ENCODE assay signal across 30 cellular contexts in genomic region chr9:94855919-94856318, GRCh38.
"Had no signal": no experiment of that assay in that cellular context is flagged by ENCODE, and none has a peak within 500 bp of the region (broad histone marks: within the 10 kb centered on the region; RNA-seq: fewer than 3 reads in every experiment).

No MANE protein-coding gene starts in this region.

- H3K4me2 ChIP-seq: hepatocyte, smooth muscle cell had no signal

- ATAC-seq: activated CD8-positive, alpha-beta T cell treated with anti-CD3 and anti-CD28 coated beads for 36 hours; activated naive CD8-positive, alpha-beta T cell treated with anti-CD3 and anti-CD28 coated beads, Interleukin-2, amount 50 U/mL, for 24 hours; activated T-cell treated with anti-CD3 and anti-CD28 coated beads, Interleukin-2, amount 50 U/mL, for 4 hours; activated T-helper 17 cell treated with anti-CD3 and anti-CD28 coated beads, Interleukin-2, amount 50 U/mL, for 72 hours; gastrocnemius medialis; left colon; naive thymus-derived CD8-positive, alpha-beta T cell; pancreas; stimulated activated memory B cell treated with anti-CD40 and anti-IgM and Interleukin-4, amounts not matched to agents 10 μg/mL and 1 μg/mL and 100 μg/mL, for 72 hours; stimulated activated naive CD8-positive, alpha-beta T cell treated with anti-CD3 and anti-CD28 coated beads, Interleukin-15, amount 100 ng/mL, for 72 hours; T-helper 17 cell; upper lobe of right lung; WTC11 had no signal

- H3K27me3 ChIP-seq: dorsolateral prefrontal cortex, gastrocnemius medialis, hepatocyte, pancreas, right atrium auricular region, upper lobe of right lung had no signal

- H3K4me3 ChIP-seq: coronary artery, dorsolateral prefrontal cortex, gastrocnemius medialis, hepatocyte, pancreas, right atrium auricular region, smooth muscle cell, upper lobe of right lung had no signal

- H2AFZ ChIP-seq: hepatocyte had no signal

- H3K36me3 ChIP-seq: gastrocnemius medialis, pancreas, right atrium auricular region, upper lobe of right lung had no signal

- H3K9me3 ChIP-seq: gastrocnemius medialis, pancreas, right atrium auricular region, upper lobe of right lung had no signal

- DNase-seq: activated CD4-positive, alpha-beta T cell treated with anti-CD3 and anti-CD28 coated beads for 1 hour; activated CD4-positive, alpha-beta T cell treated with anti-CD3 and anti-CD28 coated beads, Interleukin-2, amount 10 ng/mL, durations not matched to agents 7 days and 5 days; activated CD8-positive, alpha-beta T cell treated with anti-CD3 and anti-CD28 coated beads for 36 hours; activated gamma-delta T cell treated with Interleukin-2 at 50 U/mL for 16 hours; activated naive CD8-positive, alpha-beta T cell treated with anti-CD3 and anti-CD28 coated beads, Interleukin-2, amount 50 U/mL, for 24 hours; activated T-cell treated with anti-CD3 and anti-CD28 coated beads, Interleukin-2, amount 50 U/mL, for 4 hours; dorsolateral prefrontal cortex; effector memory CD4-positive, alpha-beta T cell; gastrocnemius medialis; kidney; left colon; mesenchymal stem cell; naive thymus-derived CD8-positive, alpha-beta T cell; nucleus accumbens; pancreas; stimulated activated CD4-positive, alpha-beta T cell treated with anti-CD3 and anti-CD28 coated beads, Interleukin-1b, Interleukin-23, amount 100 ng/mL, for 48 hours; stimulated activated CD4-positive, alpha-beta T cell treated with anti-CD3 and anti-CD28 coated beads, Interleukin-4, amount 100 ng/mL, for 4 hours; stimulated activated CD8-positive, alpha-beta memory T cell treated with anti-CD3 and anti-CD28 coated beads, Interleukin-4, amount 100 ng/mL, for 48 hours; stimulated activated naive CD8-positive, alpha-beta T cell treated with anti-CD3 and anti-CD28 coated beads, Interleukin-15, amount 100 ng/mL, for 72 hours; substantia nigra; T-helper 17 cell; T1000; upper lobe of right lung had no signal

- H3K27ac ChIP-seq: coronary artery, dorsolateral prefrontal cortex, gastrocnemius medialis, hepatocyte, pancreas, right atrium auricular region, upper lobe of right lung had no signal

- H3K4me1 ChIP-seq: right atrium auricular region, upper lobe of right lung had no signal
